Comparison of ENCODE assay signal across 8 cellular contexts in the genomic region with DNA sequence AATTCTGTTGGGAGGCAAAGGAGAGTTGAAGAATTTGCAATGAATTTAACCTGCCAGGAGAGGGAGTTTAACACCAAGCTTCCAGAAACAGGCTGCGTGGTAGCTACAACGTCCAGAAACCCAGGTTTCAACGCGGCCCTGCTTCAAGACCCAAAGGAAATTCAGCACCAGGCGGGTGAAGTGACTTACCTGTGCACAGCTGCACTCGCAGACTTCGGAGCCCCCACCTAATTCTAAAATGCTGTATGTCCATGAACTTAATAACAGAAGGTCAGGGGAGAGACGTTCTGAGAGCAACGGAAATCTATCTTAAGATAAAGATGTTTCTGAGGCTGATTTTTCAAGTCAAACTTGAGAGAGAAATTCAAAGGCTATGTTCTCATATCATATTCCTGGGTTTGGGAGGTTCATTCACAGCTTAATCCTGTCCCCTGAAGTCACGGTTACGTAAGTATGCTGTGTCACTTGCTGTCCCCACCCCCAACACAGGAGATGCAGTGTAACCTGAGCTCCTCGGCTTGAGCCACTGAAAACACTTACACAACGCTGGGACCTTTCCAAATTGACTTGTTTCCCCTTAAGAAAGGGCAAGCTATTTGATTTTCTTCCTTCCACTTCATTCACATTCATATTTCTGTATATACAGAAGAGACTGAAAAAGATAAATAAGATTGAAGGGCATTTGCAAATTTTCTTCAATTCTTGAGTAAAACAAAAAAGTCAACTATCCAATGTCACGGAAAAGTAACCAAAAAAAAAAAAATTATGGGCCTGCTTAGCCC. TPM values are rescaled to one million over a fixed set of nuclear protein-coding genes. Genes with fewer than 3 reads are reported as not detected.
A peak's percentile ranks its signal among the peaks of the same experiment; 100 is the strongest.
DNase-seq lines count a peak whose midpoint lies in the region; ATAC-seq lines count a peak whose summit lies in the region.

No MANE protein-coding gene starts in this region.

- peak; percentile 66 to 68 (median 67) for DNase-seq in CD4-positive, alpha-beta memory T cell
- DNase-seq in NCI-H748 (lab: John Stamatoyannopoulos, UW; ENCODE audit: unreplicated experiment), result peak; percentile 63
- DNase-seq in activated CD4-positive, alpha-beta memory T cell treated with anti-CD3 and anti-CD28 coated beads for 36 hours, result peak; percentile 67
- peak in 2 of 3 donors; percentile 7 to 34 for DNase-seq in effector memory CD4-positive, alpha-beta T cell
- DNase-seq in medulla oblongata (ENCODE audit: extremely low spot score), result peak; percentile 84
- no peak for DNase-seq in stimulated activated naive B cell treated with anti-CD40 and anti-IgM and Interleukin-4, amounts not matched to agents 10 μg/mL and 1 μg/mL and 100 μg/mL, for 72 hours

- peaks cover 8 to 12% of the 10 kb centered on the region in 2 donors for H3K36me3 Mint-ChIP-seq in CD4-positive, alpha-beta memory T cell
- H3K36me3 Mint-ChIP-seq in activated CD4-positive, alpha-beta memory T cell treated with anti-CD3 and anti-CD28 coated beads for 36 hours, result peaks cover 10% of the 10 kb centered on the region
- H3K36me3 Mint-ChIP-seq in stimulated activated naive B cell treated with anti-CD40 and anti-IgM and Interleukin-4, amounts not matched to agents 10 μg/mL and 1 μg/mL and 100 μg/mL, for 72 hours, result peaks cover 5 to 13% of the 10 kb centered on the region in 2 donors

- intact Hi-C loops in CD4-positive, alpha-beta memory T cell (cut with micrococcal nuclease), result loop anchor here (1.0 kb wide), 4 partner anchors 22 to 353 kb away; a partner anchor contains a TSS
- intact Hi-C loops in activated CD4-positive, alpha-beta memory T cell treated with anti-CD3 and anti-CD28 coated beads for 36 hours (cut with micrococcal nuclease), result loop anchor here (1.0 kb wide), 6 partner anchors 13 to 353 kb away; a partner anchor contains a TSS

- H3K27me3 Mint-ChIP-seq in CD4-positive, alpha-beta memory T cell, result no peaks in the 10 kb centered on the region
- no peaks in the 10 kb centered on the region for H3K27me3 Mint-ChIP-seq in activated CD4-positive, alpha-beta memory T cell treated with anti-CD3 and anti-CD28 coated beads for 36 hours
- H3K27me3 Mint-ChIP-seq in stimulated activated naive B cell treated with anti-CD40 and anti-IgM and Interleukin-4, amounts not matched to agents 10 μg/mL and 1 μg/mL and 100 μg/mL, for 72 hours, result no peaks in the 10 kb centered on the region

- H3K36me3 ChIP-seq in CD4-positive, alpha-beta memory T cell (ENCODE audit: insufficient read depth, low read length), result no peaks in the 10 kb centered on the region
- no peaks in the 10 kb centered on the region for H3K36me3 ChIP-seq in effector memory CD4-positive, alpha-beta T cell (ENCODE audit: control insufficient read depth, insufficient read depth, low read length)

- ATAC-seq in HG02973 (IDR thresholded peaks at IDR 0.05; ENCODE audit: unreplicated experiment) (peak; percentile 46), HG03095 (IDR thresholded peaks at IDR 0.05; ENCODE audit: unreplicated experiment) (no peak)
- peak; percentile 57 to 76 for ATAC-seq in stimulated activated naive B cell treated with anti-CD40 and anti-IgM and Interleukin-4, amounts not matched to agents 10 μg/mL and 1 μg/mL and 100 μg/mL, for 72 hours (replicated peaks)

- H3K4me1 ChIP-seq in CD4-positive, alpha-beta memory T cell (ENCODE audit: insufficient read depth, low read length), result peaks cover 25% of the 10 kb centered on the region
- no peaks in the 10 kb centered on the region for H3K4me1 ChIP-seq in effector memory CD4-positive, alpha-beta T cell (ENCODE audit: control insufficient read depth, insufficient read depth, low read length, poor library complexity, severe bottlenecking)

- peak overlapping the region; percentile 81 to 91 (median 89) for H3K27ac Mint-ChIP-seq in CD4-positive, alpha-beta memory T cell
- H3K27ac Mint-ChIP-seq in activated CD4-positive, alpha-beta memory T cell treated with anti-CD3 and anti-CD28 coated beads for 36 hours, result peak overlapping the region; percentile 77
- peak overlapping the region; percentile 88 for H3K27ac Mint-ChIP-seq in stimulated activated naive B cell treated with anti-CD40 and anti-IgM and Interleukin-4, amounts not matched to agents 10 μg/mL and 1 μg/mL and 100 μg/mL, for 72 hours

- POLR2A ChIA-PET in CD4-positive, alpha-beta memory T cell (lab: Charles Lee; ENCODE audit: partially characterized antibody), result interaction anchor here (1.0 to 4.4 kb wide), 9 partner anchors 11 to 127 kb away, joined by 3 to 62 read pairs (median 9); a partner anchor contains a TSS
- POLR2A ChIA-PET in activated CD4-positive, alpha-beta memory T cell treated with anti-CD3 and anti-CD28 coated beads for 36 hours (lab: Charles Lee), result interaction anchor here (0.8 to 2.5 kb wide), 9 partner anchors 12 to 128 kb away, joined by 3 to 18 read pairs (median 7); a partner anchor contains a TSS

- H3K9me3 Mint-ChIP-seq in CD4-positive, alpha-beta memory T cell, result no peaks in the 10 kb centered on the region
- H3K9me3 Mint-ChIP-seq in activated CD4-positive, alpha-beta memory T cell treated with anti-CD3 and anti-CD28 coated beads for 36 hours, result no peaks in the 10 kb centered on the region
- no peaks in the 10 kb centered on the region for H3K9me3 Mint-ChIP-seq in stimulated activated naive B cell treated with anti-CD40 and anti-IgM and Interleukin-4, amounts not matched to agents 10 μg/mL and 1 μg/mL and 100 μg/mL, for 72 hours

- H3K9me3 ChIP-seq in CD4-positive, alpha-beta memory T cell (ENCODE audit: control insufficient read depth in 1 of 2, low read length in 2 of 2), result no peaks in the 10 kb centered on the region
- no peaks in the 10 kb centered on the region for H3K9me3 ChIP-seq in effector memory CD4-positive, alpha-beta T cell (ENCODE audit: control insufficient read depth, low read length)

- no peak overlapping the region for H3K4me3 ChIP-seq in CD4-positive, alpha-beta memory T cell (ENCODE audit: low read length in 2 of 2)
- H3K4me3 ChIP-seq in effector memory CD4-positive, alpha-beta T cell (ENCODE audit: insufficient read depth, low read depth, low read length, poor library complexity, severe bottlenecking), result no peak overlapping the region

- CTCF ChIA-PET in CD4-positive, alpha-beta memory T cell (lab: Charles Lee; ENCODE audit: partially characterized antibody), result interaction anchor here (0.9 to 7.6 kb wide), 38 partner anchors 8 to 354 kb away, joined by 3 to 332 read pairs (median 6); a partner anchor contains a TSS
- CTCF ChIA-PET in activated CD4-positive, alpha-beta memory T cell treated with anti-CD3 and anti-CD28 coated beads for 36 hours (lab: Charles Lee), result interaction anchor here (0.7 to 7.7 kb wide), 27 partner anchors 13 to 199 kb away, joined by 3 to 208 read pairs (median 5); a partner anchor contains a TSS

- peak overlapping the region; percentile 18 for H3K27ac ChIP-seq in CD4-positive, alpha-beta memory T cell (ENCODE audit: low read depth, low read length)
- no peak overlapping the region for H3K27ac ChIP-seq in effector memory CD4-positive, alpha-beta T cell (ENCODE audit: insufficient read depth, low read length, poor library complexity, severe bottlenecking)

- peaks cover 29 to 42% (median 33%) of the 10 kb centered on the region in 4 donors for H3K4me1 Mint-ChIP-seq in CD4-positive, alpha-beta memory T cell
- H3K4me1 Mint-ChIP-seq in activated CD4-positive, alpha-beta memory T cell treated with anti-CD3 and anti-CD28 coated beads for 36 hours (ENCODE audit: low read depth), result peaks cover 48% of the 10 kb centered on the region
- peaks cover 20 to 35% of the 10 kb centered on the region in 2 donors for H3K4me1 Mint-ChIP-seq in stimulated activated naive B cell treated with anti-CD40 and anti-IgM and Interleukin-4, amounts not matched to agents 10 μg/mL and 1 μg/mL and 100 μg/mL, for 72 hours

- H3K27me3 ChIP-seq in CD4-positive, alpha-beta memory T cell (ENCODE audit: insufficient read depth, low read length), result no peaks in the 10 kb centered on the region
- no peaks in the 10 kb centered on the region for H3K27me3 ChIP-seq in effector memory CD4-positive, alpha-beta T cell (replicated peaks; ENCODE audit: control insufficient read depth, insufficient read depth, low read length, poor library complexity, severe bottlenecking)

- peak overlapping the region; percentile 34 to 81 (median 72) for H3K4me3 Mint-ChIP-seq in CD4-positive, alpha-beta memory T cell
- H3K4me3 Mint-ChIP-seq in activated CD4-positive, alpha-beta memory T cell treated with anti-CD3 and anti-CD28 coated beads for 36 hours, result peak overlapping the region; percentile 27
- H3K4me3 Mint-ChIP-seq in stimulated activated naive B cell treated with anti-CD40 and anti-IgM and Interleukin-4, amounts not matched to agents 10 μg/mL and 1 μg/mL and 100 μg/mL, for 72 hours, result peak overlapping the region in 1 of 2 donors; percentile 64

RNA-seq across cellular contexts. Expression of a gene that starts 22.7 kb away (rescaled TPM):
- total RNA-seq in CD4-positive, alpha-beta memory T cell, result 10 to 100 TPM; 63.5 to 65.7 TPM
- polyA plus RNA-seq in CD4-positive, alpha-beta memory T cell, result 10 to 100 TPM in 1 of 2 donors, 1 to 10 TPM in 1; 5.9 to 34.7 TPM
- total RNA-seq in activated CD4-positive, alpha-beta memory T cell treated with anti-CD3 and anti-CD28 coated beads for 36 hours, result 10 to 100 TPM; 69.2 to 71.8 TPM
